24 cellular contexts compared by ENCODE assay signal in genomic region chrX:13419276-13419675, GRCh38.
A peak's percentile ranks its signal among the peaks of the same experiment; 100 is the strongest.
DNase-seq lines count a peak whose midpoint lies in the region; ATAC-seq, FAIRE-seq and TF ChIP-seq lines count a peak whose summit lies in the region.
"Had no signal": no experiment of that assay in that cellular context is flagged by ENCODE, and none has a peak within 500 bp of the region (broad histone marks: within the 10 kb centered on the region; RNA-seq: fewer than 3 reads in every experiment).

No MANE protein-coding gene starts in this region.

- no peak for FAIRE-seq in frontal cortex (lab: Jason Lieb, UNC)

- peak overlapping the region; percentile 90 for H3K27ac Mint-ChIP-seq in stimulated activated memory B cell treated with anti-CD40 and anti-IgM and Interleukin-4, amounts not matched to agents 10 μg/mL and 1 μg/mL and 100 μg/mL, for 72 hours
- H3K27ac Mint-ChIP-seq: activated CD4-positive, alpha-beta memory T cell treated with anti-CD3 and anti-CD28 coated beads, Interleukin-2, amount 10 ng/mL, durations not matched to agents 7 days and 5 days; activated naive CD4-positive, alpha-beta T cell treated with anti-CD3 and anti-CD28 coated beads, Interleukin-2, amount 10 ng/mL, durations not matched to agents 7 days and 5 days had no signal

- H3K79me2 ChIP-seq in SK-N-SH (ENCODE audit: insufficient read depth) = no peaks in the 10 kb centered on the region

- no peaks in the 10 kb centered on the region for H3K27me3 ChIP-seq in SK-N-SH (ENCODE audit: insufficient read depth)
- H3K27me3 ChIP-seq: neutrophil had no signal

- WGBS in SK-N-SH (ENCODE audit: low lambda C conversion rate) = 62% methylated on average over 9 of the region's 9 CpGs

- peak overlapping the region; percentile 77 for H2AFZ ChIP-seq in SK-N-SH (ENCODE audit: low read depth)

- DNase-seq in NCI-H748 (lab: John Stamatoyannopoulos, UW; ENCODE audit: unreplicated experiment) = peak; percentile 2
- DNase-seq in NCI-H748 treated with DMSO at 0.1 percent for 48 hours (lab: John Stamatoyannopoulos, UW) = no peak
- DNase-seq in SK-N-SH = no peak
- DNase-seq in left kidney (ENCODE audit: low read depth, low spot score) = peak; percentile 32
- DNase-seq in glomerular visceral epithelial cell (ENCODE audit: extremely low spot score) = no peak
- no peak for DNase-seq in frontal cortex (ENCODE audit: low spot score in 2 of 2)
- DNase-seq: activated CD4-positive, alpha-beta memory T cell treated with anti-CD3 and anti-CD28 coated beads, Interleukin-2, amount 10 ng/mL, durations not matched to agents 7 days and 5 days; activated naive CD4-positive, alpha-beta T cell treated with anti-CD3 and anti-CD28 coated beads, Interleukin-2, amount 10 ng/mL, durations not matched to agents 7 days and 5 days; aorta; Calu3; erythroblast; mucosa of descending colon; NCI-H1436; NCI-H2171 treated with DMSO at 0.1 percent for 48 hours; OCI-M1; SHP77; stimulated activated CD4-positive, alpha-beta T cell treated with anti-CD3 and anti-CD28 coated beads, Interleukin-12 subunit alpha, Interleukin-12 subunit beta, amount 100 ng/mL, for 4 hours; T-helper 2 cell had no signal

- H3K27ac ChIP-seq in SK-N-SH (ENCODE audit: low read depth in 2 of 2, low read length in 1 of 2) = peak overlapping the region; percentile 81 to 85; a peak in 3 of 4 replicates
- H3K27ac ChIP-seq: 22Rv1, BLaER1, neutrophil had no signal

- peak overlapping the region; percentile 55; the same call in 1 of the 2 replicates for H3K9ac ChIP-seq in SK-N-SH
- H3K9ac ChIP-seq: BLaER1 had no signal

- H3K4me2 ChIP-seq in SK-N-SH = peak overlapping the region; percentile 43

- H3K4me1 ChIP-seq in SK-N-SH (ENCODE audit: control insufficient read depth in 1 of 2, insufficient read depth in 2 of 2, low read depth in 1 of 2, low read length in 1 of 2) = peaks cover 3 to 20% of the 10 kb centered on the region in 2 experiments

- H4K20me1 ChIP-seq in SK-N-SH (ENCODE audit: insufficient read depth) = no peaks in the 10 kb centered on the region
- H4K20me1 ChIP-seq: BLaER1 had no signal

- peaks cover 20% of the 10 kb centered on the region for H3F3A ChIP-seq in SK-N-SH (replicated peaks; ENCODE audit: insufficient read depth)

- no peak overlapping the region; a peak in 1 of 4 replicates for H3K4me3 ChIP-seq in SK-N-SH (ENCODE audit: low read depth in 2 of 2, low read length in 1 of 2)
- H3K4me3 ChIP-seq: BLaER1, mucosa of descending colon had no signal

- POLR2A ChIA-PET in SK-N-SH (lab: Yijun Ruan, JAX) = no interaction called here

- ATAC-seq in stimulated activated memory B cell treated with anti-CD40 and anti-IgM and Interleukin-4, amounts not matched to agents 10 μg/mL and 1 μg/mL and 100 μg/mL, for 72 hours = peak; percentile 56
- ATAC-seq in HG03095 (IDR thresholded peaks at IDR 0.05; ENCODE audit: unreplicated experiment) = no peak
- ATAC-seq: left lobe of liver, mucosa of descending colon had no signal

- no peak for TF ChIP-seq RAD21 in SK-N-SH (IDR thresholded peaks at IDR 0.05; ENCODE audit: low read length)

- peaks cover 53% of the 10 kb centered on the region for H3K4me1 Mint-ChIP-seq in stimulated activated memory B cell treated with anti-CD40 and anti-IgM and Interleukin-4, amounts not matched to agents 10 μg/mL and 1 μg/mL and 100 μg/mL, for 72 hours
- H3K4me1 Mint-ChIP-seq: activated naive CD4-positive, alpha-beta T cell treated with anti-CD3 and anti-CD28 coated beads, Interleukin-2, amount 10 ng/mL, durations not matched to agents 7 days and 5 days had no signal

- no peaks in the 10 kb centered on the region for H3K9me3 Mint-ChIP-seq in stimulated activated memory B cell treated with anti-CD40 and anti-IgM and Interleukin-4, amounts not matched to agents 10 μg/mL and 1 μg/mL and 100 μg/mL, for 72 hours
- H3K9me3 Mint-ChIP-seq: activated CD4-positive, alpha-beta memory T cell treated with anti-CD3 and anti-CD28 coated beads, Interleukin-2, amount 10 ng/mL, durations not matched to agents 7 days and 5 days; activated naive CD4-positive, alpha-beta T cell treated with anti-CD3 and anti-CD28 coated beads, Interleukin-2, amount 10 ng/mL, durations not matched to agents 7 days and 5 days had no signal

- no peak for TF ChIP-seq CTCF in SK-N-SH (IDR thresholded peaks at IDR 0.05)

- CTCF ChIA-PET in SK-N-SH (lab: Yijun Ruan, JAX) = no interaction called here

- H3K36me3 ChIP-seq in SK-N-SH (replicated peaks in 1 of 2; ENCODE audit: control insufficient read depth in 1 of 2, insufficient read depth in 2 of 2, low read length in 1 of 2) = no peaks in the 10 kb centered on the region
- H3K36me3 ChIP-seq: BLaER1, neutrophil had no signal

- TF ChIP-seq EP300 in SK-N-SH (IDR thresholded peaks at IDR 0.05; ENCODE audit: borderline replicate concordance in 1 of 2, low read depth in 1 of 2, low read length in 1 of 2) = no peak

- H3K27me3 Mint-ChIP-seq in stimulated activated memory B cell treated with anti-CD40 and anti-IgM and Interleukin-4, amounts not matched to agents 10 μg/mL and 1 μg/mL and 100 μg/mL, for 72 hours = no peaks in the 10 kb centered on the region
- H3K27me3 Mint-ChIP-seq: activated CD4-positive, alpha-beta memory T cell treated with anti-CD3 and anti-CD28 coated beads, Interleukin-2, amount 10 ng/mL, durations not matched to agents 7 days and 5 days; activated naive CD4-positive, alpha-beta T cell treated with anti-CD3 and anti-CD28 coated beads, Interleukin-2, amount 10 ng/mL, durations not matched to agents 7 days and 5 days had no signal

- no peaks in the 10 kb centered on the region for H3K9me2 ChIP-seq in SK-N-SH

- no peaks in the 10 kb centered on the region for H3K9me3 ChIP-seq in SK-N-SH
- H3K9me3 ChIP-seq: BLaER1, mucosa of descending colon, neutrophil had no signal

- H3K4me3 Mint-ChIP-seq in stimulated activated memory B cell treated with anti-CD40 and anti-IgM and Interleukin-4, amounts not matched to agents 10 μg/mL and 1 μg/mL and 100 μg/mL, for 72 hours = peak overlapping the region; percentile 77
- H3K4me3 Mint-ChIP-seq: activated CD4-positive, alpha-beta memory T cell treated with anti-CD3 and anti-CD28 coated beads, Interleukin-2, amount 10 ng/mL, durations not matched to agents 7 days and 5 days; activated naive CD4-positive, alpha-beta T cell treated with anti-CD3 and anti-CD28 coated beads, Interleukin-2, amount 10 ng/mL, durations not matched to agents 7 days and 5 days had no signal

- no peaks in the 10 kb centered on the region for H3K36me3 Mint-ChIP-seq in stimulated activated memory B cell treated with anti-CD40 and anti-IgM and Interleukin-4, amounts not matched to agents 10 μg/mL and 1 μg/mL and 100 μg/mL, for 72 hours
- H3K36me3 Mint-ChIP-seq: activated naive CD4-positive, alpha-beta T cell treated with anti-CD3 and anti-CD28 coated beads, Interleukin-2, amount 10 ng/mL, durations not matched to agents 7 days and 5 days had no signal

TF ChIP-seq in SK-N-SH, 30 proteins besides CTCF, POLR2A, EP300 and RAD21:
- TF ChIP-seq PBX3 (IDR thresholded peaks at IDR 0.05) = 0 out of 2 replicates have a peak, but pooled peaks have one; percentile 5
- no peak for TF ChIP-seq TAF1 (IDR thresholded peaks at IDR 0.05; ENCODE audit: borderline replicate concordance, low read depth, low read length)
- no peak for TF ChIP-seq SIN3A (IDR thresholded peaks at IDR 0.05; ENCODE audit: borderline replicate concordance, low read depth, low read length)
- TF ChIP-seq ELF1 (IDR thresholded peaks at IDR 0.05) = no peak
- no peak for TF ChIP-seq POLR2AphosphoS5 (IDR thresholded peaks at IDR 0.05; ENCODE audit: low read depth, low read length)
- no peak for TF ChIP-seq FOSL2 (IDR thresholded peaks at IDR 0.05; ENCODE audit: borderline replicate concordance, low read depth)

Comparison
In these comparisons a context has a peak if more than half of its experiments do, and no peak if none do; other contexts are left out.
1. DNase-seq: peak in NCI-H748 (single experiment) and left kidney (single experiment); none in NCI-H748 treated with DMSO at 0.1 percent for 48 hours (single experiment), SK-N-SH (single experiment), glomerular visceral epithelial cell (single experiment) and frontal cortex (0 of 2).